4 cellular contexts compared by ENCODE assay signal in the genomic region with DNA sequence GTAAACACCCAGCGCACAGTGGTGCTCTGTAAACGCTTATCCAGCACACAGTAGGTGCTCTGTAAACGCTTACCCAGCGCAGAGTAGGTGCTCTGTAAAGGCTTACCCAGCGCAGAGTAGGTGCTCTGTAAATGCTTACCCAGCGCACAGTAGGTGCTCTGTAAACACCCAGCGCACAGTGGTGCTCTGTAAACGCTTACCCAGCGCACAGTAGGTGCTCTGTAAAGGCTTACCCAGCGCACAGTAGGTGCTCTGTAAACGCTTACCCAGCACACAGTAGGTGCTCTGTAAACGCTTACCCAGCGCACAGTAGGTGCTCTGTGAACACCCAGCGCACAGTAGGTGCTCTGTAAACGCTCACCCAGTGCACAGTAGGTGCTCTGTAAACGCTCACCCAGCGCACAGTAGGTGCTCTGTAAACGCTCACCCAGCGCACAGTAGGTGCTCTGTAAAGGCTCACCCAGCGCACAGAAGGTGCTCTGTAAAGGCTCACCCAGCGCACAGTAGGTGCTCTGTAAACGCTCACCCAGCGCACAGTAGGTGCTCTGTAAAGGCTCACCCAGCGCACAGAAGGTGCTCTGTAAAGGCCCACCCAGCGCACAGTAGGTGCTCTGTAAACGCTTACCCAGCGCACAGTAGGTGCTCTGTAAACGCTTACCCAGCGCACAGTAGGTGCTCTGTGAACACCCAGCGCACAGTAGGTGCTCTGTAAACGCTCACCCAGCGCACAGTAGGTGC. TPM values are rescaled to one million over a fixed set of nuclear protein-coding genes. Genes with fewer than 3 reads are reported as not detected.
"Had no signal": no experiment of that assay in that cellular context is flagged by ENCODE, and none has a peak within 500 bp of the region (broad histone marks: within the 10 kb centered on the region; RNA-seq: fewer than 3 reads in every experiment).

No MANE protein-coding gene starts in this region.

RNA-seq across cellular contexts. Expression of gene SLC22A31, which starts 14.3 kb away (rescaled TPM):
- total RNA-seq: HT-29, MCF 10A, Right ventricle myocardium superior, SJSA1 had no signal

RNA-seq across cellular contexts. Expression of gene CDH15, which starts 14.5 kb away (rescaled TPM):
- total RNA-seq: HT-29, MCF 10A, Right ventricle myocardium superior had no signal
